In the genomic region with DNA sequence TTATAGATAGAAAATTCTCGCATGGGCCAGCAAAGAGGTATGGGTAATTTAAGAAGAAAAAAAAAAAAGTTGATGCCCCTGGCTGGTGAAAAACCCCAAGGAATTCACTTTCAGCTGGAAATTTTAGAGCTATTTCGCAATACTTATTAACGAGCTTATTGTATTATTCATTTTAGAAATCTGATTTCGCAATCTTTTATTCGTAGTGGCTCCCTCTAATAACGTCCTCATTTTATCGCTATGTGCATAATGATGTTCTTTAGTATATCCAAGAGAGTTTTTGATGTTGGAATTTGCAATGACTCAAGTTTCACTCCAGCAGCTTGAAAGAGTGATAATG, we compare ENCODE assay signal across 12 cellular contexts. TPM values are rescaled to one million over a fixed set of nuclear protein-coding genes. Genes with fewer than 3 reads are reported as not detected.
DNase-seq lines count a peak whose midpoint lies in the region; ATAC-seq and TF ChIP-seq lines count a peak whose summit lies in the region.
"Had no signal": no experiment of that assay in that cellular context is flagged by ENCODE, and none has a peak within 500 bp of the region (broad histone marks: within the 10 kb centered on the region; RNA-seq: fewer than 3 reads in every experiment).

No MANE protein-coding gene starts in this region.

- H3K79me2 ChIP-seq in smooth muscle cell (ENCODE audit: low read depth): no peaks in the 10 kb centered on the region

- H3K27ac Mint-ChIP-seq in glutamatergic neuron (ENCODE audit: unreplicated experiment): no peak overlapping the region

- H3K36me3 ChIP-seq in SJCRH30: no peaks in the 10 kb centered on the region
- no peaks in the 10 kb centered on the region for H3K36me3 ChIP-seq in smooth muscle cell (ENCODE audit: low read depth)
- H3K36me3 ChIP-seq: stomach had no signal

- H3K4me1 ChIP-seq in SJCRH30: no peaks in the 10 kb centered on the region
- H3K4me1 ChIP-seq in smooth muscle cell (ENCODE audit: low read depth): peaks cover 9% of the 10 kb centered on the region

- no peak overlapping the region for H3K9ac ChIP-seq in smooth muscle cell (ENCODE audit: low read depth)

- no peak overlapping the region for H3K27ac ChIP-seq in SJCRH30
- H3K27ac ChIP-seq in smooth muscle cell (ENCODE audit: low read depth): no peak overlapping the region

- H4K20me1 ChIP-seq in smooth muscle cell (ENCODE audit: low read depth): no peaks in the 10 kb centered on the region

- H3K4me1 Mint-ChIP-seq in glutamatergic neuron (ENCODE audit: low read depth, unreplicated experiment): peaks cover 36% of the 10 kb centered on the region

- H3K9me3 Mint-ChIP-seq in glutamatergic neuron (ENCODE audit: unreplicated experiment): peaks cover 21% of the 10 kb centered on the region

- no peak for TF ChIP-seq CTCF in GM12865 (IDR thresholded peaks at IDR 0.05; ENCODE audit: insufficient read depth, low read depth, low read length, missing control alignments)
- no peak for TF ChIP-seq CTCF in glutamatergic neuron (IDR thresholded peaks at IDR 0.05; ENCODE audit: partially characterized antibody, unreplicated experiment)
- no peak for TF ChIP-seq CTCF in smooth muscle cell (IDR thresholded peaks at IDR 0.05; ENCODE audit: borderline replicate concordance, insufficient read depth, poor library complexity, severe bottlenecking)

- peak overlapping the region; percentile 52 for H3K4me3 Mint-ChIP-seq in glutamatergic neuron (ENCODE audit: unreplicated experiment)

- no peak for ATAC-seq in HG02610 (IDR thresholded peaks at IDR 0.05; ENCODE audit: unreplicated experiment)

- H3K27me3 ChIP-seq in SJCRH30 (no peaks in the 10 kb centered on the region), smooth muscle cell (ENCODE audit: low read depth) (no peaks in the 10 kb centered on the region)
- H3K27me3 ChIP-seq: stomach had no signal

- peak overlapping the region; percentile 93 for H3K4me2 ChIP-seq in smooth muscle cell

- H3K9me3 ChIP-seq in SJCRH30 (replicated peaks) (no peaks in the 10 kb centered on the region), smooth muscle cell (replicated peaks; ENCODE audit: low read depth) (no peaks in the 10 kb centered on the region)
- H3K9me3 ChIP-seq: stomach had no signal

- peak overlapping the region; percentile 75; the same call in 1 of the 2 replicates for H3K4me3 ChIP-seq in GM12865 (ENCODE audit: low read depth, low read length)
- peak overlapping the region; percentile 79 for H3K4me3 ChIP-seq in SJCRH30
- no peak overlapping the region for H3K4me3 ChIP-seq in smooth muscle cell

- peaks cover 19% of the 10 kb centered on the region for H3K27me3 Mint-ChIP-seq in glutamatergic neuron (ENCODE audit: unreplicated experiment)

- H3F3A ChIP-seq in smooth muscle cell (ENCODE audit: low read depth): peaks cover 8% of the 10 kb centered on the region

- 74% methylated on average over 7 of the region's 7 CpGs for WGBS in smooth muscle cell (ENCODE audit: low lambda C conversion rate)

- peak overlapping the region; percentile 88 for H2AFZ ChIP-seq in smooth muscle cell (ENCODE audit: low read depth)

- H3K36me3 Mint-ChIP-seq in glutamatergic neuron (ENCODE audit: unreplicated experiment): no peaks in the 10 kb centered on the region

- DNase-seq in GM12865 (ENCODE audit: low read depth): no peak
- DNase-seq in SJCRH30: no peak
- DNase-seq in glutamatergic neuron: no peak
- DNase-seq in smooth muscle cell (lab: John Stamatoyannopoulos, UW; ENCODE audit: unreplicated experiment): no peak
- no peak for DNase-seq in HuH-7.5 (ENCODE audit: low spot score)
- no peak for DNase-seq in activated CD4-positive, alpha-beta T cell treated with anti-CD3 and anti-CD28 coated beads, Interleukin-2, amount 50 U/mL, for 48 hours
- DNase-seq: activated CD8-positive, alpha-beta memory T cell treated with anti-CD3 and anti-CD28 coated beads for 24 hours; effector CD8-positive, alpha-beta T cell; Kasumi-1; stimulated activated CD4-positive, alpha-beta T cell treated with anti-CD3 and anti-CD28 coated beads, Interleukin-4, amount 100 ng/mL, for 24 hours; stomach had no signal

RNA-seq across cellular contexts. Expression of gene FER, which starts 18.4 kb away (rescaled TPM):
- 15.9 and 17.6 TPM in 2 replicates for total RNA-seq in SJCRH30 (2014; rRNA removed; shearing (Covaris generic))
- total RNA-seq in glutamatergic neuron (ENCODE audit: unreplicated experiment) (30.9 TPM), smooth muscle cell (16.4 and 26.4 TPM in 2 replicates)
- 15.2 and 15.6 TPM in 2 replicates for polyA plus RNA-seq in smooth muscle cell
